8 cellular contexts compared by ENCODE assay signal in the genomic region with DNA sequence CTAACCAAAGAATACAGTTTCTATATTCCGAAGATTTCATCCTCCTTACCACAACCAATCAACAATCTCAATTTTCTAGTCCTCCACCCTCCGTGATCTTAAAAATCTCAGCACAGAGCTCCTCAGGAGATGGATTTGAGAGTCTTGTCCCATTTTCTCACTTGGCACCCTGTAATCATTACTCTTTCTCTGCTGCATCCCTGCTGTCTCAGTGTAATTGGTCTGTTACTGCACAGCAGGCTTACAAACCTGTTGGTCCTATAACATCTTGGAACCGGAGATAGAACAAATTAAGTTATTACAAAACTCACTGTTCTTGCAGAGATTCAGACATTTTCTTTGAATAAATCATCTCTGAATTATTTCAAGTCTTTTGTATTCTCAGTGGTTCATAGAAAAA.
"Had no signal": no experiment of that assay in that cellular context is flagged by ENCODE, and none has a peak within 500 bp of the region (broad histone marks: within the 10 kb centered on the region; RNA-seq: fewer than 3 reads in every experiment).

No MANE protein-coding gene starts in this region.

- H3K4me1 Mint-ChIP-seq: GM23338 had no signal

- H3K4me1 ChIP-seq: HAP-1 had no signal

- H3K4me3 ChIP-seq: GM23338, HAP-1 had no signal

- H3K4me3 Mint-ChIP-seq: GM23338, HFFc6 had no signal

- H3K36me3 ChIP-seq: HAP-1 had no signal

- DNase-seq: H7, HFFc6, IMR-90, KBM-7 had no signal

- ATAC-seq: GM23338, HCT116 had no signal

- H3K27ac ChIP-seq: HL-60 had no signal

- H3K9me3 ChIP-seq: HAP-1 had no signal

- H3K27ac Mint-ChIP-seq: GM23338, HFFc6 had no signal
